ENCODE assay signal across 1 cellular context in the genomic region with DNA sequence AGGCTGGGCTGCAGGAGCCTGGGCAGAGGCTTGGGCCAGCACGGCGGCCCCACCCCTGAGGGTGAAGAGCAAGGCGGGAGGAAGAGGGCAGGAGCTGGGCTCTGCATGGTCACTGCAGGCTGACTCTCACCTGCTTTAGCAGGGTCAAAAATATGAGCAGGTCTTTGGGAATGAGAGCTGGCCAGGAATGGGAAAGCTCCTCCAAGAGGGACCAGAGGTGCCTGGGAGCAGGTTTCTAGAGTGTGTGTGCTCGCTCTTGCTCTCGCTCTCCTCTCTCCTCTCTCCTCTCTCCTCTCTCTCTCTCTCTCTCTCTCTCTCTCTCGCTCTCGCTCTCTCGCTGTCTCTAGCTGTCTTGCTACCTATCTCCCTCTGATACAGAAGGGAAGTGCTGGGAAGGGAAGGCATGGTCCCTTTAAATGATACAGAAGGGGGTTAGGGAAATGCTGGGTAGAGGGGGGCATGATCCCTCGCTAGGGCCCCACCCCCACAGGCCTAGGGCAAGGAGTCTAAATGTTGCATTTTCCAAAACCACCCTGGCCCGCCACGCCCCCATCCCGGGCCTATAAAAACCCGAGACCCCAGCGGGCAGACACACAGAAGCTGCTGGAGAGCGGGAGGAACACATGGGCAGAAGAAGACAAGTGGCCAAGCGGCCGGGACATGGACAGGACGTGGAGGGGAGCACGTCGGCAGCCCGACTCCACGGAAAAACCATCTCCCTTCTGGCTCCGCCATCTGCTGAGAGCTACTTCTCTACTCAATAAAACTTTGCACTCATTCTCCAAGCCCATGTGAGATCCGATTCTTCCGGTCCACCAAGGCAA.
A peak's percentile ranks its signal among the peaks of the same experiment; 100 is the strongest.
TF ChIP-seq lines count a peak whose summit lies in the region.

No MANE protein-coding gene starts in this region.

TF ChIP-seq in HEK293, 187 proteins besides CTCF, POLR2A, EP300 and RAD21 (continued from another document):
- TF ChIP-seq, protein P1, sequence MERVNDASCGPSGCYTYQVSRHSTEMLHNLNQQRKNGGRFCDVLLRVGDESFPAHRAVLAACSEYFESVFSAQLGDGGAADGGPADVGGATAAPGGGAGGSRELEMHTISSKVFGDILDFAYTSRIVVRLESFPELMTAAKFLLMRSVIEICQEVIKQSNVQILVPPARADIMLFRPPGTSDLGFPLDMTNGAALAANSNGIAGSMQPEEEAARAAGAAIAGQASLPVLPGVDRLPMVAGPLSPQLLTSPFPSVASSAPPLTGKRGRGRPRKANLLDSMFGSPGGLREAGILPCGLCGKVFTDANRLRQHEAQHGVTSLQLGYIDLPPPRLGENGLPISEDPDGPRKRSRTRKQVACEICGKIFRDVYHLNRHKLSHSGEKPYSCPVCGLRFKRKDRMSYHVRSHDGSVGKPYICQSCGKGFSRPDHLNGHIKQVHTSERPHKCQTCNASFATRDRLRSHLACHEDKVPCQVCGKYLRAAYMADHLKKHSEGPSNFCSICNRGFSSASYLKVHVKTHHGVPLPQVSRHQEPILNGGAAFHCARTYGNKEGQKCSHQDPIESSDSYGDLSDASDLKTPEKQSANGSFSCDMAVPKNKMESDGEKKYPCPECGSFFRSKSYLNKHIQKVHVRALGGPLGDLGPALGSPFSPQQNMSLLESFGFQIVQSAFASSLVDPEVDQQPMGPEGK (tag by site-specific recombination; IDR thresholded peaks at IDR 0.05) = 0 out of 2 replicates have a peak, but pooled peaks have one; percentile 1
